17 cellular contexts compared by ENCODE assay signal in the genomic region with DNA sequence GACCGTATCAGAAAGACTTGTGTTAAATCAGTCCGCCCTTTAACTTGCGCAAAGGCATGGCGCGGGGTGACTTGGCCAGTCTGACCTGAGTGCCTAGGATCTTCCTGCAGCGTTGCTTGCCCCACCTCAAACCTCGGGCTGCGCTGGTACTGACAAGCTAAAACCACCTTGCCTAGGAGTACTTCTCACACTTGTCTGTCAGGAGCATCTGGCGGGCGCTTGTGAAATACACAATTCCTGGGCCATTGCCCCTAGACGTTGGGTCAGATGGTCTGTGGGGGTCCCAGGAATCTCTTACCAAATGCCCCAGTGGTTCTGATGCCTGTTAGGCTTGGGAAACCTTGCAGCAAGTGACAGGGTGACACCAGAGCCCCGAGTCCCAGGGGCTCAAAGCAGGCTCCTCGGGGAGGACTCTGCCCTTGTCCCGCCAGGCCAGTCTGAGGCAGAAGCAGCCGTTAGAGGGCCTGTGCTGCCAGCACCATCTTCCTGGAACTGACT. TPM values are rescaled to one million over a fixed set of nuclear protein-coding genes. Genes with fewer than 3 reads are reported as not detected.
DNase-seq lines count a peak whose midpoint lies in the region; ATAC-seq, FAIRE-seq and TF ChIP-seq lines count a peak whose summit lies in the region.
"Had no signal": no experiment of that assay in that cellular context is flagged by ENCODE, and none has a peak within 500 bp of the region (broad histone marks: within the 10 kb centered on the region; RNA-seq: fewer than 3 reads in every experiment).

No MANE protein-coding gene starts in this region.

- no peak overlapping the region for H4K91ac ChIP-seq in H1 (replicated peaks; ENCODE audit: insufficient read length, low read length)

- H3K36me3 ChIP-seq in BLaER1 (peaks cover 74% of the 10 kb centered on the region), H1 (ENCODE audit: control insufficient read depth in 2 of 4, insufficient read depth in 4 of 4, low read length in 3 of 4) (peaks cover 0 to 3% (median 0%) of the 10 kb centered on the region in 4 experiments; a peak in 1 of 8 replicates)

- no peak overlapping the region for H3K23ac ChIP-seq in H1 (ENCODE audit: insufficient read length)

- H3K9me3 ChIP-seq in BLaER1, result no peaks in the 10 kb centered on the region
- H3K9me3 ChIP-seq in H1 (ENCODE audit: insufficient read depth in 2 of 2, low read depth in 1 of 2, low read length in 1 of 2), result no peaks in the 10 kb centered on the region

- intact Hi-C loops in sciatic nerve (cut with DNase I), result no loop called here

- no peak for TF ChIP-seq POLR2A in H1 (IDR thresholded peaks at IDR 0.05; ENCODE audit: control extremely low read depth in 1 of 2, low read depth in 2 of 2, low read length in 2 of 2)

- peaks cover 100% of the 10 kb centered on the region for H4K20me1 ChIP-seq in BLaER1
- peaks cover 8 to 19% of the 10 kb centered on the region in 2 experiments for H4K20me1 ChIP-seq in H1 (replicated peaks in 1 of 2; ENCODE audit: control insufficient read depth in 1 of 2, insufficient read depth in 2 of 2, low read length in 2 of 2)

- H3K4me1 ChIP-seq in BLaER1 (peaks cover 51% of the 10 kb centered on the region), H1 (replicated peaks in 1 of 4; ENCODE audit: control insufficient read depth in 3 of 4, insufficient read depth in 4 of 4, low read length in 3 of 4) (no peaks in the 10 kb centered on the region; a peak in 2 of 7 replicates)

- no peak for TF ChIP-seq CTCF in H1 (IDR thresholded peaks at IDR 0.05; ENCODE audit: control extremely low read depth in 1 of 3, insufficient read depth in 1 of 3, low read depth in 1 of 3, low read length in 3 of 3)

- no peak overlapping the region for H3K27ac ChIP-seq in BLaER1
- no peak overlapping the region for H3K27ac ChIP-seq in H1 (ENCODE audit: low read depth, low read length)
- H3K27ac ChIP-seq: GM23248 had no signal

- H3K79me2 ChIP-seq in H1 (ENCODE audit: control insufficient read depth in 1 of 2, insufficient read depth in 2 of 2, low read length in 2 of 2), result peaks cover 0 to 42% of the 10 kb centered on the region in 2 experiments; a peak in 2 of 4 replicates

- POLR2A ChIA-PET in H1 (lab: Charles Lee; ENCODE audit: partially characterized antibody), result interaction anchor here (0.9 to 10.4 kb wide), 4 partner anchors 9 to 84 kb away, joined by 3 to 87 read pairs (median 9); a partner anchor contains a TSS

- 92% methylated on average over 15 of the region's 15 CpGs; no CpG with 5 or more reads in 1 of the 2 experiments for WGBS in H1 (ENCODE audit: extremely low coverage in 1 of 2, insufficient coverage in 1 of 2, insufficient read length in 1 of 2, insufficient replicate concordance in 2 of 2, low coverage in 1 of 2, low lambda C conversion rate in 2 of 2, missing lambda C conversion rate in 1 of 2), 2 experiments

- no peak for TF ChIP-seq EP300 in H1 (IDR thresholded peaks at IDR 0.05; ENCODE audit: borderline replicate concordance in 1 of 2, low read depth in 2 of 2, low read length in 2 of 2)

- no peaks in the 10 kb centered on the region for H3K23me2 ChIP-seq in H1 (ENCODE audit: low read depth, low read length)

- H3K79me1 ChIP-seq in H1 (ENCODE audit: low read depth, low read length), result peaks cover 13% of the 10 kb centered on the region

- H3K9ac ChIP-seq in BLaER1 (no peak overlapping the region), H1 (replicated peaks in 1 of 4; ENCODE audit: extremely low read depth in 1 of 4, low read depth in 3 of 4, low read length in 3 of 4) (no peak overlapping the region)
- H3K9ac ChIP-seq: GM23248 had no signal

- H2BK12ac ChIP-seq in H1 (ENCODE audit: low read depth, low read length), result no peak overlapping the region

- H3K4me3 ChIP-seq in BLaER1 (no peak overlapping the region), H1 (ENCODE audit: extremely low read depth in 1 of 4, insufficient read depth in 2 of 4, low read depth in 3 of 4, low read length in 4 of 4) (no peak overlapping the region)
- H3K4me3 ChIP-seq: GM23248 had no signal

- DNase-seq in DMS79 treated with DMSO at 0.1 percent for 48 hours (lab: John Stamatoyannopoulos, UW) (peak; percentile 18), H1 (ENCODE audit: low read depth in 1 of 2, low spot score in 2 of 2) (no peak), sciatic nerve (ENCODE audit: low spot score) (peak; percentile 47), NCI-H2107 (lab: John Stamatoyannopoulos, UW) (no peak), cerebellar nuclear complex (lab: John Stamatoyannopoulos, UW) (no peak), NCI-H128 (lab: John Stamatoyannopoulos, UW; ENCODE audit: unreplicated experiment) (no peak)
- DNase-seq: CD4-positive, alpha-beta memory T cell; DND-41; GDM1; GM23248; NCI-H146; NCI-H2081 treated with DMSO at 0.1 percent for 48 hours; NCI-H345; NCI-H526 treated with DMSO at 0.1 percent for 48 hours; PC-3 had no signal

- H2BK120ac ChIP-seq in H1 (replicated peaks; ENCODE audit: low read depth, low read length), result no peak overlapping the region

- H3K4me2 ChIP-seq in BLaER1, result 0 out of 2 replicates have a peak overlapping the region, but pooled peaks have one; percentile 4
- H3K4me2 ChIP-seq in H1 (ENCODE audit: insufficient read depth in 1 of 2, low read depth in 2 of 2, low read length in 2 of 2), result no peak overlapping the region

- peak overlapping the region; percentile 11; the same call in 1 of the 2 replicates for H4K8ac ChIP-seq in H1 (ENCODE audit: extremely low read depth, insufficient read depth, low read length)

- CTCF ChIA-PET in H1 (lab: Charles Lee; ENCODE audit: partially characterized antibody), result interaction anchor here (0.6 to 1.7 kb wide), 4 partner anchors 9 to 385 kb away, joined by 3 to 4 read pairs (median 4); no protein-coding TSS in a partner anchor

- H3K4ac ChIP-seq in H1 (replicated peaks; ENCODE audit: insufficient read length, low read depth, low read length), result no peak overlapping the region

- TF ChIP-seq RAD21 in H1 (IDR thresholded peaks at IDR 0.05 in 1 of 2, conservative IDR thresholded peaks at IDR 0.05 in 1 of 2; ENCODE audit: low read depth in 2 of 2, low read length in 2 of 2), result no peak

- H2BK20ac ChIP-seq in H1 (ENCODE audit: low read length), result no peak overlapping the region

- no peak overlapping the region for H2BK15ac ChIP-seq in H1 (ENCODE audit: low read length)

- no peak overlapping the region for H2BK5ac ChIP-seq in H1 (ENCODE audit: low read depth, low read length)

- H3K27me3 ChIP-seq in BLaER1 (no peaks in the 10 kb centered on the region), H1 (replicated peaks in 1 of 4; ENCODE audit: control insufficient read depth in 3 of 4, extremely low read depth in 1 of 4, insufficient read depth in 3 of 4, low read length in 3 of 4) (no peaks in the 10 kb centered on the region)

- no peak overlapping the region for H4K5ac ChIP-seq in H1 (ENCODE audit: insufficient read length, low read depth, low read length)

- no peak overlapping the region for H2AFZ ChIP-seq in H1 (ENCODE audit: low read length)
- H2AFZ ChIP-seq: GM23248 had no signal

- H3K56ac ChIP-seq in H1 (replicated peaks; ENCODE audit: insufficient read length, low read depth, low read length), result no peak overlapping the region

- H3K18ac ChIP-seq in H1 (ENCODE audit: extremely low read depth, low read length), result no peak overlapping the region

- no peak for FAIRE-seq in H1 (lab: Jason Lieb, UNC)
- FAIRE-seq: GM12892 had no signal

- ATAC-seq in sciatic nerve, result no peak
- ATAC-seq: PC-3 had no signal

- no peak overlapping the region for H2AK5ac ChIP-seq in H1 (ENCODE audit: low read depth, low read length)

- H3K14ac ChIP-seq in H1 (ENCODE audit: insufficient read length), result no peak overlapping the region

TF ChIP-seq in H1, 55 proteins besides CTCF, POLR2A, EP300 and RAD21:
- no peak for TF ChIP-seq MAFK (IDR thresholded peaks at IDR 0.05; ENCODE audit: low read depth, low read length)
TF ChIP-seq in H1: peak in this region for 0.

RNA-seq across cellular contexts. Expression of a gene that starts 12.9 kb away (rescaled TPM):
- 32.7 and 35.4 TPM in 2 replicates for total RNA-seq in H1 (2021; fragmentation: NEBNext Ultra II Directional; extraction: Animal tissue kit (Norgen Biotek cat#: 25700))
- 10.9 and 12.3 TPM in 2 replicates for polyA plus RNA-seq in H1 (2011; rRNA removed)
- 20.1 TPM for polyA plus RNA-seq in H1 (2011; cell fraction: cytosol; rRNA removed)
- 12.8 TPM for polyA plus RNA-seq in H1 (2011; cell fraction: nucleus; rRNA removed)
- polyA plus RNA-seq in H1 (2012, experiment 1 of 2), result 18.6 to 27.0 TPM (median 20.1 TPM) in 4 replicates
- polyA plus RNA-seq in H1 (2012, experiment 2 of 2), result 2.7 TPM
- polyA plus RNA-seq in H1 (2013, experiment 1 of 2), result 16.3 TPM
- 16.9 TPM for polyA plus RNA-seq in H1 (2013, experiment 2 of 2)
- polyA minus RNA-seq in H1 (2011; rRNA and poly(A)+ RNA removed), result 23.8 and 26.8 TPM in 2 replicates
- polyA minus RNA-seq in H1 (2011; cell fraction: cytosol; rRNA and poly(A)+ RNA removed), result 13.9 TPM
- polyA minus RNA-seq in H1 (2011; cell fraction: nucleus; rRNA and poly(A)+ RNA removed), result 33.7 TPM
- total RNA-seq in sciatic nerve, result 21.2 TPM

Comparison
In these comparisons a context has a peak if more than half of its experiments do, and no peak if none do; other contexts are left out.
1. DNase-seq: peak in DMS79 treated with DMSO at 0.1 percent for 48 hours (single experiment) and sciatic nerve (single experiment); none in H1 (0 of 2), NCI-H2107 (single experiment), cerebellar nuclear complex (0 of 2) and NCI-H128 (single experiment).